In the genomic region with DNA sequence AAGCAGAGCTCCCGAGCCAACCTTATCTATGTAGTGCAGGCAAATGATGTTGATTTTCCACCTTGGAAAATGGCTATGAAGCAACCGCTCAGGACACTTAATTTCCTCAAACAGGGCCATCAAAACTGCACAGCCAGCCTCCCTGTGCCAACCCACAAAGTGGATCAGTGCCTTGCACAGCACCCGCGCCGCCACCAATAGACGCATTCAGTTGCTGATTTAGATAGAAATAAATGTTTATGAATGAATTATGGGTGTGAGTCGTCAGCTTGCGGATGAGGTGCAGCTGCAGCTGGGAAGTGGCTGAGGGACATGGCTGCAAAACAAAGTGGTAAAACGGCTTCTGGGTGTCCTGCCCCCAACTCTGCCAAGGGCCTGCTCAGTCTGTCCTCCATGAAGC, we compare ENCODE assay signal across 27 cellular contexts. TPM values are rescaled to one million over a fixed set of nuclear protein-coding genes. Genes with fewer than 3 reads are reported as not detected.
A peak's percentile ranks its signal among the peaks of the same experiment; 100 is the strongest.
DNase-seq lines count a peak whose midpoint lies in the region; ATAC-seq and TF ChIP-seq lines count a peak whose summit lies in the region.
"Had no signal": no experiment of that assay in that cellular context is flagged by ENCODE, and none has a peak within 500 bp of the region (broad histone marks: within the 10 kb centered on the region; RNA-seq: fewer than 3 reads in every experiment).

No MANE protein-coding gene starts in this region.

- H3K4me1 Mint-ChIP-seq in mesothelial cell of epicardium: peaks cover 2% of the 10 kb centered on the region
- H3K4me1 Mint-ChIP-seq in stimulated activated naive CD8-positive, alpha-beta T cell treated with anti-CD3 and anti-CD28 coated beads, Interleukin-15, amount 100 ng/mL, for 72 hours: no peaks in the 10 kb centered on the region

- TF ChIP-seq CTCF in VCaP (conservative IDR thresholded peaks at IDR 0.05) (no peak), mesothelial cell of epicardium (IDR thresholded peaks at IDR 0.05; ENCODE audit: unreplicated experiment) (no peak)

- peaks cover 15% of the 10 kb centered on the region for H3K9me3 Mint-ChIP-seq in mesothelial cell of epicardium
- H3K9me3 Mint-ChIP-seq in stimulated activated naive CD8-positive, alpha-beta T cell treated with anti-CD3 and anti-CD28 coated beads, Interleukin-15, amount 100 ng/mL, for 72 hours: no peaks in the 10 kb centered on the region
- H3K9me3 Mint-ChIP-seq: CD4-positive, alpha-beta T cell had no signal

- DNase-seq in DMS153 (lab: John Stamatoyannopoulos, UW): peak; percentile 5
- no peak for DNase-seq in DMS153 treated with DMSO at 0.1 percent for 48 hours (lab: John Stamatoyannopoulos, UW; ENCODE audit: unreplicated experiment)
- DNase-seq in left colon: peak in 1 of 2 donors; percentile 42
- no peak for DNase-seq in activated T-cell treated with anti-CD3 and anti-CD28 coated beads, Interleukin-2, amount 50 U/mL, for 48 hours
- no peak for DNase-seq in mesothelial cell of epicardium (ENCODE audit: low spot score in 2 of 2, unreplicated experiment in 2 of 2)
- no peak for DNase-seq in stimulated activated naive CD8-positive, alpha-beta T cell treated with anti-CD3 and anti-CD28 coated beads, Interleukin-15, amount 100 ng/mL, for 72 hours
- DNase-seq: BE2C; CD4-positive, alpha-beta T cell; DMS79; EL; GDM1; Karpas-422; NCI-H1092 treated with DMSO at 0.1 percent for 48 hours; NCI-H1436; NCI-H187; NCI-H2081 treated with DMSO at 0.1 percent for 48 hours; NCI-H2171; NCI-H345; NCI-H510A treated with DMSO at 0.1 percent for 48 hours; NCI-H82; Right ventricle myocardium superior; RPMI8226 had no signal

- intact Hi-C loops in left colon (cut with DNase I, micrococcal nuclease): no loop called here

- ATAC-seq in left colon: peak; percentile 87
- ATAC-seq in stimulated activated naive CD8-positive, alpha-beta T cell treated with anti-CD3 and anti-CD28 coated beads, Interleukin-15, amount 100 ng/mL, for 72 hours: no peak
- ATAC-seq in GM21825 (IDR thresholded peaks at IDR 0.05; ENCODE audit: unreplicated experiment): no peak
- ATAC-seq: GM12878, HCT116 had no signal

- H3K4me3 Mint-ChIP-seq in mesothelial cell of epicardium: no peak overlapping the region
- no peak overlapping the region for H3K4me3 Mint-ChIP-seq in stimulated activated naive CD8-positive, alpha-beta T cell treated with anti-CD3 and anti-CD28 coated beads, Interleukin-15, amount 100 ng/mL, for 72 hours
- H3K4me3 Mint-ChIP-seq: CD4-positive, alpha-beta T cell had no signal

- peak overlapping the region; percentile 78 for H3K27ac ChIP-seq in VCaP
- H3K27ac ChIP-seq: SJSA1 had no signal

- no peak overlapping the region for H3K27ac Mint-ChIP-seq in mesothelial cell of epicardium
- no peak overlapping the region for H3K27ac Mint-ChIP-seq in stimulated activated naive CD8-positive, alpha-beta T cell treated with anti-CD3 and anti-CD28 coated beads, Interleukin-15, amount 100 ng/mL, for 72 hours
- H3K27ac Mint-ChIP-seq: CD4-positive, alpha-beta T cell had no signal

- no peaks in the 10 kb centered on the region for H3K27me3 Mint-ChIP-seq in mesothelial cell of epicardium (ENCODE audit: low read depth)
- no peaks in the 10 kb centered on the region for H3K27me3 Mint-ChIP-seq in stimulated activated naive CD8-positive, alpha-beta T cell treated with anti-CD3 and anti-CD28 coated beads, Interleukin-15, amount 100 ng/mL, for 72 hours
- H3K27me3 Mint-ChIP-seq: CD4-positive, alpha-beta T cell had no signal

- peaks cover 29% of the 10 kb centered on the region for H3K36me3 Mint-ChIP-seq in mesothelial cell of epicardium

RNA-seq across cellular contexts. Expression of a gene that starts 47.0 kb away (rescaled TPM):
- total RNA-seq in left colon (10 to 100 TPM; 28.2 to 40.9 TPM), mesothelial cell of epicardium (5.7 to 6.5 TPM (median 5.8 TPM) in 3 replicates)
- total RNA-seq: CD4-positive, alpha-beta T cell; GM12878 had no signal
